8 cellular contexts compared by ENCODE assay signal in genomic region chr16:69150146-69150865, GRCh38. TPM values are rescaled to one million over a fixed set of nuclear protein-coding genes. Genes with fewer than 3 reads are reported as not detected.
DNase-seq lines count a peak whose midpoint lies in the region; ATAC-seq and TF ChIP-seq lines count a peak whose summit lies in the region.

No MANE protein-coding gene starts in this region.

- H3K36me3 ChIP-seq in upper lobe of left lung = peaks cover 8 to 71% (median 44%) of the 10 kb centered on the region in 4 donors

- H3K9me3 ChIP-seq in upper lobe of left lung = no peaks in the 10 kb centered on the region

- no peak overlapping the region for H3K4me3 ChIP-seq in upper lobe of left lung

- TF ChIP-seq EP300 in upper lobe of left lung (IDR thresholded peaks at IDR 0.05) = no peak

- WGBS in upper lobe of left lung, 2 donors = 58 to 62% methylated on average over 16 of the region's 16 CpGs

- TF ChIP-seq CTCF in GM13976 (IDR thresholded peaks at IDR 0.05; ENCODE audit: borderline replicate concordance, control extremely low read depth, extremely low read depth, insufficient read depth, missing control alignments) = peak; percentile 68
- peak; percentile 54 to 82 (median 74) for TF ChIP-seq CTCF in upper lobe of left lung (IDR thresholded peaks at IDR 0.05)

- DNase-seq in AML-193 (lab: John Stamatoyannopoulos, UW) (peak; percentile 60 to 69), GM13976 (ENCODE audit: low spot score) (peak; percentile 73), NCI-H2227 (lab: John Stamatoyannopoulos, UW; ENCODE audit: unreplicated experiment) (peak; percentile 76), epidermal melanocyte (ENCODE audit: insufficient read length, low spot score) (peak; percentile 66), mucosa of gallbladder (ENCODE audit: low spot score) (peak; percentile 72), upper lobe of left lung (peak in 1 of 2 donors; percentile 49)
- DNase-seq in activated CD4-positive, alpha-beta T cell treated with anti-CD3 and anti-CD28 coated beads for 48 hours = peak; percentile 48

- ATAC-seq in upper lobe of left lung (ENCODE audit: low FRiP score in 2 of 2) = peak; percentile 82 to 88
- ATAC-seq in GM21360 (IDR thresholded peaks at IDR 0.05; ENCODE audit: unreplicated experiment) = no peak

- in situ Hi-C loops in GM13976 (cut with MboI; ENCODE audit: low sequenced_read_pairs, unreplicated experiment) = loop anchor here (10.0 kb wide), 1 partner anchor 134 kb away; no protein-coding TSS in a partner anchor

- H3K4me1 ChIP-seq in upper lobe of left lung = no peaks in the 10 kb centered on the region

- no peak for TF ChIP-seq POLR2A in upper lobe of left lung (IDR thresholded peaks at IDR 0.05)

- no peak overlapping the region for H3K27ac ChIP-seq in upper lobe of left lung

- no peaks in the 10 kb centered on the region for H3K27me3 ChIP-seq in upper lobe of left lung

RNA-seq across cellular contexts. Expression of gene UTP4, which starts 17.9 kb away (rescaled TPM):
- total RNA-seq in mucosa of gallbladder (26.0 TPM), upper lobe of left lung (10 to 100 TPM; 10.9 to 38.8 (median 28.4) TPM)

RNA-seq across cellular contexts. Expression of gene CHTF8, which starts 17.9 kb away (rescaled TPM):
- 98.0 TPM for total RNA-seq in mucosa of gallbladder
- 100 to 1,000 TPM in 1 of 6 donors, 10 to 100 TPM in 5; 33.5 to 103 (median 70.6) TPM for total RNA-seq in upper lobe of left lung

RNA-seq across cellular contexts. Expression of gene SNTB2, which starts 36.7 kb away (rescaled TPM):
- 43.8 TPM for total RNA-seq in mucosa of gallbladder
- total RNA-seq in upper lobe of left lung = 10 to 100 TPM; 24.1 to 41.2 (median 30.5) TPM

RNA-seq across cellular contexts. Expression of gene HAS3, which starts 44.9 kb away (rescaled TPM):
- 1.2 TPM for total RNA-seq in mucosa of gallbladder
- total RNA-seq in upper lobe of left lung = 10 to 100 TPM in 4 of 6 donors, 1 to 10 TPM in 2; 4.5 to 32.0 (median 15.8) TPM
